In the genomic region with DNA sequence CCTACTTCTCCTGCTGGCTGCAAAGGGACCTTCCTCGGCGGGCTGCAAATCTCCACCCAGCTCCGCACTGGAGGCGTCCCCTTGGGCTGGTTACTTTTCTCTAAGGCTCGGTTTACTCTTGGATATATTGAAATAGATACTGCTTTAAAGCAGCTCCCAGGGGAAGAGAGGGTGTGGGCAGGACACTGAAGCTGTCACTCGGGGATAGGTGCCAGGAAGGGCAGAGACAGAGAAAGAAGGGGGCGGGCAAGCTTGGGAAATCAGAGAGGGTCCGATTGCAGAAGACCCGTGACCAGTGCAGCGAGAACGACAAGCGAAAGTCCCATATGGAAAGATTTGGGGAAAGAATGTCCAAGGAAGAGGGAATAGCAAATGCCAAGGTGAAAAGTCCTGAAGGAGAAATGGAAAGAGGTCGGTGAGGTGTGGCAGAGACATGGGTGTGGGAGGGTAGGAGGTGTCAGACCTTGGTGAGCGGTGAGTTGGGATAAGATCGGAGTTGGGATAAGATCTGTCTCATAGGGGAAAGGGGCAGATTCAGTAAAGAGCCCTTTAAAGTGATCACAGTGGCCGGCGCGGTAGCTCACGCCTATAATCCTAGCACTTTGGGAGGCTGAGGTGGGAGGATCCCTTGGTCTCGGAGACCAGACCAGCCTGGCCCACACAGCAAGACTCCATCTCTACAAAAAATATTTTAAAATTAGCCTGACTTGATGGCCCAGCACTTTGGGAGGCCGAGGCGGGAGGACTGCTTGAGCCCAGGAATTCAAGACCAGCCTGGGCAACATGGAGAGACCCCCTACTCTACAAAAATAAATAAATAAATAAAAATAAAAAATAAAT, we compare ENCODE assay signal across 8 cellular contexts. TPM values are rescaled to one million over a fixed set of nuclear protein-coding genes. Genes with fewer than 3 reads are reported as not detected.
DNase-seq lines count a peak whose midpoint lies in the region; ATAC-seq, FAIRE-seq and TF ChIP-seq lines count a peak whose summit lies in the region.

No MANE protein-coding gene starts in this region.

- no peak for TF ChIP-seq POLR2A in H54 (IDR thresholded peaks at IDR 0.05; ENCODE audit: low read depth, low read length)

- H3K4ac ChIP-seq in mesenchymal stem cell (ENCODE audit: low read depth in 1 of 2, low read length in 2 of 2), result no peak overlapping the region

- no peaks in the 10 kb centered on the region for H3K27me3 Mint-ChIP-seq in stimulated activated naive CD8-positive, alpha-beta T cell treated with anti-CD3 and anti-CD28 coated beads, Interleukin-15, Interleukin-2, amounts not matched to agents 100 ng/mL and 50 ng/mL, for 24 hours
- no peaks in the 10 kb centered on the region for H3K27me3 Mint-ChIP-seq in central memory CD8-positive, alpha-beta T cell

- H3K4me3 ChIP-seq in mesenchymal stem cell (ENCODE audit: insufficient read depth in 1 of 2, low read depth in 1 of 2, low read length in 2 of 2), result peak overlapping the region; percentile 80 to 89

- no peak overlapping the region for H3K27ac ChIP-seq in mesenchymal stem cell (ENCODE audit: low read length, poor library complexity, severe bottlenecking)

- no peak overlapping the region for H2BK5ac ChIP-seq in mesenchymal stem cell (ENCODE audit: low read depth, low read length, poor library complexity, severe bottlenecking)

- peaks cover 32% of the 10 kb centered on the region for H3K4me1 ChIP-seq in mesenchymal stem cell (ENCODE audit: control insufficient read depth, insufficient read depth, low read depth, low read length)

- no peak overlapping the region for H3K18ac ChIP-seq in mesenchymal stem cell (ENCODE audit: low read depth in 1 of 2, low read length in 2 of 2)

- no peak overlapping the region for H2BK120ac ChIP-seq in mesenchymal stem cell (ENCODE audit: low read depth, low read length)

- H2BK12ac ChIP-seq in mesenchymal stem cell (ENCODE audit: low read length in 2 of 2), result no peak overlapping the region

- H3K36me3 ChIP-seq in mesenchymal stem cell (ENCODE audit: control insufficient read depth in 1 of 2, insufficient read depth in 2 of 2, low read depth in 1 of 2, low read length in 2 of 2), result peaks cover 14 to 16% of the 10 kb centered on the region in 2 experiments

- no peak for ATAC-seq in stimulated activated naive CD8-positive, alpha-beta T cell treated with anti-CD3 and anti-CD28 coated beads, Interleukin-15, Interleukin-2, amounts not matched to agents 100 U/mL and 50 U/mL, for 24 hours
- ATAC-seq in central memory CD8-positive, alpha-beta T cell (replicated peaks; ENCODE audit: extremely low read depth, poor library complexity, severe bottlenecking), result no peak
- no peak for ATAC-seq in GM18517 (IDR thresholded peaks at IDR 0.05; ENCODE audit: unreplicated experiment)
- ATAC-seq in HG02884 (IDR thresholded peaks at IDR 0.05; ENCODE audit: unreplicated experiment), result no peak

- peaks cover 25% of the 10 kb centered on the region for H3K4me1 Mint-ChIP-seq in stimulated activated naive CD8-positive, alpha-beta T cell treated with anti-CD3 and anti-CD28 coated beads, Interleukin-15, Interleukin-2, amounts not matched to agents 100 ng/mL and 50 ng/mL, for 24 hours (ENCODE audit: low read depth)
- peaks cover 26% of the 10 kb centered on the region for H3K4me1 Mint-ChIP-seq in central memory CD8-positive, alpha-beta T cell

- 52% methylated on average over 20 of the region's 22 CpGs for WGBS in mesenchymal stem cell

- H3K79me1 ChIP-seq in mesenchymal stem cell (replicated peaks; ENCODE audit: low read length, poor library complexity, severe bottlenecking), result peaks cover 26% of the 10 kb centered on the region

- peak overlapping the region; percentile 88 for H3K9ac ChIP-seq in mesenchymal stem cell (ENCODE audit: low read length)

- no peak overlapping the region for H3K23ac ChIP-seq in mesenchymal stem cell (ENCODE audit: low read length in 2 of 2)

- no peak overlapping the region for H2AK5ac ChIP-seq in mesenchymal stem cell (ENCODE audit: low read length, severe bottlenecking)

- H3K27ac Mint-ChIP-seq in stimulated activated naive CD8-positive, alpha-beta T cell treated with anti-CD3 and anti-CD28 coated beads, Interleukin-15, Interleukin-2, amounts not matched to agents 100 ng/mL and 50 ng/mL, for 24 hours, result peak overlapping the region; percentile 51
- peak overlapping the region; percentile 29 for H3K27ac Mint-ChIP-seq in central memory CD8-positive, alpha-beta T cell (ENCODE audit: low read depth)

- peak overlapping the region; percentile 89 for H3K4me3 Mint-ChIP-seq in stimulated activated naive CD8-positive, alpha-beta T cell treated with anti-CD3 and anti-CD28 coated beads, Interleukin-15, Interleukin-2, amounts not matched to agents 100 ng/mL and 50 ng/mL, for 24 hours
- H3K4me3 Mint-ChIP-seq in central memory CD8-positive, alpha-beta T cell, result peak overlapping the region; percentile 83

- no peak overlapping the region for H3K14ac ChIP-seq in mesenchymal stem cell (ENCODE audit: low read length in 2 of 2)

- H3K9me3 Mint-ChIP-seq in stimulated activated naive CD8-positive, alpha-beta T cell treated with anti-CD3 and anti-CD28 coated beads, Interleukin-15, Interleukin-2, amounts not matched to agents 100 ng/mL and 50 ng/mL, for 24 hours, result no peaks in the 10 kb centered on the region
- H3K9me3 Mint-ChIP-seq in central memory CD8-positive, alpha-beta T cell, result no peaks in the 10 kb centered on the region

- H4K91ac ChIP-seq in mesenchymal stem cell (ENCODE audit: low read length), result no peak overlapping the region

- peaks cover 15% of the 10 kb centered on the region for H3K36me3 Mint-ChIP-seq in stimulated activated naive CD8-positive, alpha-beta T cell treated with anti-CD3 and anti-CD28 coated beads, Interleukin-15, Interleukin-2, amounts not matched to agents 100 ng/mL and 50 ng/mL, for 24 hours (ENCODE audit: low read depth)
- peaks cover 15% of the 10 kb centered on the region for H3K36me3 Mint-ChIP-seq in central memory CD8-positive, alpha-beta T cell (ENCODE audit: insufficient read depth)

- peak overlapping the region; percentile 73 for H2AFZ ChIP-seq in mesenchymal stem cell (ENCODE audit: low read depth, low read length)

- no peak for DNase-seq in stimulated activated naive CD8-positive, alpha-beta T cell treated with anti-CD3 and anti-CD28 coated beads, Interleukin-15, Interleukin-2, amounts not matched to agents 100 U/mL and 50 U/mL, for 24 hours
- DNase-seq in central memory CD8-positive, alpha-beta T cell (ENCODE audit: low spot score in 2 of 2), result no peak
- no peak for DNase-seq in mesenchymal stem cell
- DNase-seq in NCI-H69 (lab: John Stamatoyannopoulos, UW), result no peak
- DNase-seq in H54 (ENCODE audit: insufficient read length, low spot score), result no peak

- H2BK15ac ChIP-seq in mesenchymal stem cell (ENCODE audit: low read depth, poor library complexity, severe bottlenecking), result no peak overlapping the region

- peak overlapping the region; percentile 33 for H4K8ac ChIP-seq in mesenchymal stem cell (ENCODE audit: low read length)

- H3K9me3 ChIP-seq in mesenchymal stem cell (ENCODE audit: control insufficient read depth, low read length), result no peaks in the 10 kb centered on the region

- no peak for FAIRE-seq in H54 (lab: Jason Lieb, UNC)

- H3K27me3 ChIP-seq in mesenchymal stem cell (ENCODE audit: control insufficient read depth in 1 of 2, insufficient read depth in 1 of 2, low read length in 2 of 2), result no peaks in the 10 kb centered on the region

- H3K4me2 ChIP-seq in mesenchymal stem cell (ENCODE audit: low read length, poor library complexity, severe bottlenecking), result peak overlapping the region; percentile 68

RNA-seq across cellular contexts. Expression of a gene that starts 0.6 kb away (rescaled TPM):
- polyA plus RNA-seq in mesenchymal stem cell (2013, experiment 1 of 2), result 4.3 TPM
- 4.1 TPM for polyA plus RNA-seq in mesenchymal stem cell (2013, experiment 2 of 2)

RNA-seq across cellular contexts. Expression of a gene that starts 0.9 kb away (rescaled TPM):
- 139 TPM for polyA plus RNA-seq in mesenchymal stem cell (2013, experiment 1 of 2)
- 142 TPM for polyA plus RNA-seq in mesenchymal stem cell (2013, experiment 2 of 2)

RNA-seq across cellular contexts. Expression of a gene that starts 3.9 kb away (rescaled TPM):
- polyA plus RNA-seq in mesenchymal stem cell (2013, experiment 1 of 2), result 2.8 TPM
- polyA plus RNA-seq in mesenchymal stem cell (2013, experiment 2 of 2), result 2.9 TPM

RNA-seq across cellular contexts. Expression of a gene that starts 11.2 kb away (rescaled TPM):
- polyA plus RNA-seq in mesenchymal stem cell (2013, experiment 1 of 2), result 273 TPM
- polyA plus RNA-seq in mesenchymal stem cell (2013, experiment 2 of 2), result 264 TPM

RNA-seq across cellular contexts. Expression of a gene that starts 27.1 kb away (rescaled TPM):
- 10.8 TPM for polyA plus RNA-seq in mesenchymal stem cell (2013, experiment 1 of 2)
- polyA plus RNA-seq in mesenchymal stem cell (2013, experiment 2 of 2), result 10.4 TPM
